7 cellular contexts compared by ENCODE assay signal in the genomic region with DNA sequence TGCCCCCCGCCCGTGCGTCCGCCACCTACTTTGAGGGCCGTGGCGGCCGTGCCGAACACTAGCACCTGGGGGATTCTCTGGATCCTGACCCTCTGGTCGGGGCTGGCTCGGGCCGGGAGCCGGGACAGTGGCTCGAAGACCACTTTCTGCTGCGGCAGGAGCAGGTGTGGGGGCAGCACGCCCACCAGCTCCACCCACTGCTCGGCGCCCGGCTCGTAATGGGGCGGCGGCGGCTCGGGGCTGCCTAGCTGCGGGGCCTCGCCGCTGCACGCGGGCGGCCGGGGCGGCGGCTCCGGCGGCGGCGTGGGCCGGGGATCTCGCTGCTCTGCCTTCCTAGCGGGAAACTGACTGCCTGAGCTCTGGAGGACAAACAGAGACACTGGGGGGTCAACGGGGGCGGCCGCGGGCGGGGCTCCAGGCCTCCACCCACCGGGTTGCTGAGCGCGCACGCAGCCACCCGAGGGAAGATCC. TPM values are rescaled to one million over a fixed set of nuclear protein-coding genes. Genes with fewer than 3 reads are reported as not detected.
DNase-seq lines count a peak whose midpoint lies in the region; ATAC-seq and TF ChIP-seq lines count a peak whose summit lies in the region.
"Had no signal": no experiment of that assay in that cellular context is flagged by ENCODE, and none has a peak within 500 bp of the region (broad histone marks: within the 10 kb centered on the region; RNA-seq: fewer than 3 reads in every experiment).

No MANE protein-coding gene starts in this region.

- H3K27ac ChIP-seq in mesenchymal stem cell (ENCODE audit: low read length, poor library complexity, severe bottlenecking) = no peak overlapping the region

- POLR2A ChIA-PET in BJ (lab: Charles Lee) = no interaction called here

- H3K4me1 Mint-ChIP-seq in activated naive CD8-positive, alpha-beta T cell treated with anti-CD3 and anti-CD28 coated beads, Interleukin-2, amount 50 U/mL, for 24 hours = peaks cover 26% of the 10 kb centered on the region
- H3K4me1 Mint-ChIP-seq: brain had no signal

- H3K23ac ChIP-seq in mesenchymal stem cell (ENCODE audit: low read length in 2 of 2) = no peak overlapping the region

- TF ChIP-seq CTCF in BJ (IDR thresholded peaks at IDR 0.05; ENCODE audit: insufficient read depth, low read depth, low read length) (no peak), GM13976 (IDR thresholded peaks at IDR 0.05; ENCODE audit: borderline replicate concordance, control extremely low read depth, extremely low read depth, insufficient read depth, missing control alignments) (no peak)

- H3K4me1 ChIP-seq in mesenchymal stem cell (ENCODE audit: control insufficient read depth, insufficient read depth, low read depth, low read length) = peaks cover 18% of the 10 kb centered on the region

- H3K9me3 ChIP-seq in mesenchymal stem cell (ENCODE audit: control insufficient read depth, low read length) = no peaks in the 10 kb centered on the region

- H2BK120ac ChIP-seq in mesenchymal stem cell (ENCODE audit: low read depth, low read length) = peak overlapping the region; percentile 74

- H3K27me3 Mint-ChIP-seq in activated naive CD8-positive, alpha-beta T cell treated with anti-CD3 and anti-CD28 coated beads, Interleukin-2, amount 50 U/mL, for 24 hours = no peaks in the 10 kb centered on the region
- H3K27me3 Mint-ChIP-seq: brain had no signal

- ATAC-seq in activated naive CD8-positive, alpha-beta T cell treated with anti-CD3 and anti-CD28 coated beads, Interleukin-2, amount 50 U/mL, for 24 hours = peak; percentile 4
- no peak for ATAC-seq in HG03039 (IDR thresholded peaks at IDR 0.05; ENCODE audit: unreplicated experiment)

- peak overlapping the region; percentile 73 for H2AFZ ChIP-seq in mesenchymal stem cell (ENCODE audit: low read depth, low read length)

- peak overlapping the region; percentile 95 for H4K8ac ChIP-seq in mesenchymal stem cell (ENCODE audit: low read length)

- H2BK12ac ChIP-seq in mesenchymal stem cell (ENCODE audit: low read length in 2 of 2) = peak overlapping the region; percentile 11 to 37

- in situ Hi-C loops in GM13976 (cut with MboI; ENCODE audit: low sequenced_read_pairs, unreplicated experiment) = no loop called here

- H3K27me3 ChIP-seq in BJ (ENCODE audit: control insufficient read depth, insufficient read depth, low read length) (no peaks in the 10 kb centered on the region), mesenchymal stem cell (ENCODE audit: control insufficient read depth in 1 of 2, insufficient read depth in 1 of 2, low read length in 2 of 2) (peaks cover 0 to 8% of the 10 kb centered on the region in 2 experiments)

- H3K4ac ChIP-seq in mesenchymal stem cell (ENCODE audit: low read depth in 1 of 2, low read length in 2 of 2) = peak overlapping the region; percentile 65 to 68

- peak overlapping the region; percentile 83 for H3K4me2 ChIP-seq in mesenchymal stem cell (ENCODE audit: low read length, poor library complexity, severe bottlenecking)

- CTCF ChIA-PET in BJ (lab: Yijun Ruan, JAX) = interaction anchor here (1.0 to 1.2 kb wide), 2 partner anchors 18 to 65 kb away, joined by 3 to 4 read pairs; no protein-coding TSS in a partner anchor

- peaks cover 4% of the 10 kb centered on the region for H3K79me1 ChIP-seq in mesenchymal stem cell (replicated peaks; ENCODE audit: low read length, poor library complexity, severe bottlenecking)

- DNase-seq in BJ (ENCODE audit: low read depth) = no peak
- peak; percentile 20 for DNase-seq in activated naive CD8-positive, alpha-beta T cell treated with anti-CD3 and anti-CD28 coated beads, Interleukin-2, amount 50 U/mL, for 24 hours
- peak; percentile 28 for DNase-seq in mesenchymal stem cell
- DNase-seq in NCI-H1694 treated with DMSO at 0.1 percent for 48 hours (lab: John Stamatoyannopoulos, UW) = no peak
- DNase-seq in GM13976 (ENCODE audit: low spot score) = no peak

- H3K4me3 ChIP-seq in BJ (ENCODE audit: low read depth, low read length) (peak overlapping the region; percentile 16), mesenchymal stem cell (ENCODE audit: insufficient read depth in 1 of 2, low read depth in 1 of 2, low read length in 2 of 2) (peak overlapping the region in 1 of 2 experiments; percentile 54)

- H3K9ac ChIP-seq in mesenchymal stem cell (ENCODE audit: low read length) = peak overlapping the region; percentile 29

- H3K4me3 Mint-ChIP-seq in activated naive CD8-positive, alpha-beta T cell treated with anti-CD3 and anti-CD28 coated beads, Interleukin-2, amount 50 U/mL, for 24 hours = no peak overlapping the region

- H2BK5ac ChIP-seq in mesenchymal stem cell (ENCODE audit: low read depth, low read length, poor library complexity, severe bottlenecking) = no peak overlapping the region

- peak overlapping the region; percentile 81 for H4K91ac ChIP-seq in mesenchymal stem cell (ENCODE audit: low read length)

- peak overlapping the region; percentile 83 for H2BK15ac ChIP-seq in mesenchymal stem cell (ENCODE audit: low read depth, poor library complexity, severe bottlenecking)

- H3K18ac ChIP-seq in mesenchymal stem cell (ENCODE audit: low read depth in 1 of 2, low read length in 2 of 2) = peak overlapping the region; percentile 67 to 90

- WGBS in mesenchymal stem cell = 2% methylated on average over 39 of the region's 49 CpGs

- no peaks in the 10 kb centered on the region for H3K9me3 Mint-ChIP-seq in activated naive CD8-positive, alpha-beta T cell treated with anti-CD3 and anti-CD28 coated beads, Interleukin-2, amount 50 U/mL, for 24 hours
- H3K9me3 Mint-ChIP-seq: brain had no signal

- no peak overlapping the region for H2AK5ac ChIP-seq in mesenchymal stem cell (ENCODE audit: low read length, severe bottlenecking)

- H3K27ac Mint-ChIP-seq in activated naive CD8-positive, alpha-beta T cell treated with anti-CD3 and anti-CD28 coated beads, Interleukin-2, amount 50 U/mL, for 24 hours = no peak overlapping the region

- peak overlapping the region in 1 of 2 experiments; percentile 26 for H3K14ac ChIP-seq in mesenchymal stem cell (ENCODE audit: low read length in 2 of 2)

- H3K36me3 ChIP-seq in BJ (ENCODE audit: control insufficient read depth, insufficient read depth, low read length) (peaks cover 9% of the 10 kb centered on the region), mesenchymal stem cell (ENCODE audit: control insufficient read depth in 1 of 2, insufficient read depth in 2 of 2, low read depth in 1 of 2, low read length in 2 of 2) (peaks cover 23 to 64% of the 10 kb centered on the region in 2 experiments)

- peaks cover 3% of the 10 kb centered on the region for H3K36me3 Mint-ChIP-seq in activated naive CD8-positive, alpha-beta T cell treated with anti-CD3 and anti-CD28 coated beads, Interleukin-2, amount 50 U/mL, for 24 hours (ENCODE audit: low read depth)

RNA-seq across cellular contexts. Expression of a gene that starts 26.4 kb away (rescaled TPM):
- polyA plus RNA-seq in BJ (2011; rRNA removed) = 11.0 and 20.0 TPM in 2 replicates
- polyA minus RNA-seq in BJ (2011; rRNA and poly(A)+ RNA removed) = 13.5 and 15.2 TPM in 2 replicates
- 14.8 TPM for polyA plus RNA-seq in mesenchymal stem cell (2013, experiment 1 of 2)
- polyA plus RNA-seq in mesenchymal stem cell (2013, experiment 2 of 2) = 14.2 TPM

RNA-seq across cellular contexts. Expression of a gene that starts 27.4 kb away (rescaled TPM):
- polyA plus RNA-seq in BJ (2011; rRNA removed) = 0.37 and 0.78 TPM in 2 replicates
- 0.66 and 2.4 TPM in 2 replicates for polyA minus RNA-seq in BJ (2011; rRNA and poly(A)+ RNA removed)
- polyA plus RNA-seq in mesenchymal stem cell (2013, experiment 1 of 2) = 6.8 TPM
- polyA plus RNA-seq in mesenchymal stem cell (2013, experiment 2 of 2) = 6.4 TPM

RNA-seq across cellular contexts. Expression of a gene that starts 40.5 kb away (rescaled TPM):
- polyA plus RNA-seq in BJ (2011; rRNA removed) = 12.5 and 18.6 TPM in 2 replicates
- polyA minus RNA-seq in BJ (2011; rRNA and poly(A)+ RNA removed) = 5.2 and 5.5 TPM in 2 replicates
- 4.7 TPM for polyA plus RNA-seq in mesenchymal stem cell (2013, experiment 1 of 2)
- polyA plus RNA-seq in mesenchymal stem cell (2013, experiment 2 of 2) = 3.7 TPM

RNA-seq across cellular contexts. Expression of a gene that starts 49.2 kb away (rescaled TPM):
- not detected in 2 replicates for polyA plus RNA-seq in BJ (2011; rRNA removed)
- polyA minus RNA-seq in BJ (2011; rRNA and poly(A)+ RNA removed) = not detected in 2 replicates
- not detected for polyA plus RNA-seq in mesenchymal stem cell (2013, experiment 1 of 2)
- not detected for polyA plus RNA-seq in mesenchymal stem cell (2013, experiment 2 of 2)

RNA-seq across cellular contexts. Expression of a gene that starts 52.8 kb away (rescaled TPM):
- polyA plus RNA-seq in BJ (2011; rRNA removed) = 4.4 and 6.6 TPM in 2 replicates
- polyA minus RNA-seq in BJ (2011; rRNA and poly(A)+ RNA removed) = 1.9 and 3.7 TPM in 2 replicates
- 7.5 TPM for polyA plus RNA-seq in mesenchymal stem cell (2013, experiment 1 of 2)
- 7.9 TPM for polyA plus RNA-seq in mesenchymal stem cell (2013, experiment 2 of 2)

Comparison
In these comparisons a context has a peak if more than half of its experiments do, and no peak if none do; other contexts are left out.
1. DNase-seq: peak in activated naive CD8-positive, alpha-beta T cell treated with anti-CD3 and anti-CD28 coated beads, Interleukin-2, amount 50 U/mL, for 24 hours (single experiment) and mesenchymal stem cell (single experiment); none in BJ (single experiment), NCI-H1694 treated with DMSO at 0.1 percent for 48 hours (single experiment) and GM13976 (single experiment).